1 cellular context compared by ENCODE assay signal in the genomic region with DNA sequence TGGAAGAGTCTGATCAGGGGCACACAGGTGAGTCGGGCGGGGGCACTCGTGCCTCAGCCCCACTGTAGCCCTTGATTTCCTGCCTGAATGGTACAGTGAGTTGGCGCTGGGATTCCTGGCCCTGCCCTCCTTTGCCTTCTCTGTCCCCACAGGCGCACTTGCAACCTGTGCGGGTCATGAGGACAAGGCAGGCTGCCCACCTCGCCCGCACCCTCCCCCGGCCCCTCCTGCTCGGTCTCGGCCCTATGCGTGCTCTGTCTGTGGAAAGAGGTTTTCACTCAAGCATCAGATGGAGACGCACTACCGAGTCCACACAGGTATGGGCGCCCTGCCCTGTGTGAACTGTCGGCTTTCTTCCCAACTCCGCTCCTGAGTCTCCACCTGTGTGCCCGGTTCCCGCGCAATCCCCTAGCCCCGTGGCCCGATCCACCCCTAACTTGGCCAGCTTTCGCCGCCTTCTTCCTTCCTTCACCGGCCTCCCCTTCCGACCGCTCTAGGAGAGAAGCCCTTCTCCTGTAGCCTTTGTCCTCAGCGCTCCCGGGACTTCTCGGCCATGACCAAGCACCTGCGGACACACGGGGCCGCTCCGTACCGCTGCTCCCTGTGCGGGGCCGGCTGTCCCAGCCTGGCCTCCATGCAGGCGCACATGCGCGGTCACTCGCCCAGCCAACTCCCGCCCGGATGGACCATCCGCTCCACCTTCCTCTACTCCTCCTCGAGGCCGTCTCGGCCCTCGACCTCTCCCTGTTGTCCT.
TF ChIP-seq lines count a peak whose summit lies in the region.

No MANE protein-coding gene starts in this region.

TF ChIP-seq in HepG2, 621 proteins besides CTCF, POLR2A, EP300 and RAD21 (continued from another document and continues in another):
- TF ChIP-seq, protein P1, sequence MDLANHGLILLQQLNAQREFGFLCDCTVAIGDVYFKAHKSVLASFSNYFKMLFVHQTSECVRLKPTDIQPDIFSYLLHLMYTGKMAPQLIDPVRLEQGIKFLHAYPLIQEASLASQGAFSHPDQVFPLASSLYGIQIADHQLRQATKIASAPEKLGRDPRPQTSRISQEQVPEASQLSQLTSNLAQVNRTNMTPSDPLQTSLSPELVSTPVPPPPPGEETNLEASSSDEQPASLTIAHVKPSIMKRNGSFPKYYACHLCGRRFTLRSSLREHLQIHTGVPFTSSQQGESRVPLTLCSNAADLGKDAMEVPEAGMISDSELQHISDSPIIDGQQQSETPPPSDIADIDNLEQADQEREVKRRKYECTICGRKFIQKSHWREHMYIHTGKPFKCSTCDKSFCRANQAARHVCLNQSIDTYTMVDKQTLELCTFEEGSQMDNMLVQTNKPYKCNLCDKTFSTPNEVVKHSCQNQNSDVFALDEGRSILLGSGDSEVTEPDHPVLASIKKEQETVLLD (CRISPR knock-in tag; IDR thresholded peaks at IDR 0.05; ENCODE audit: low read depth) = no peak; the same call in 1 of the 2 replicates
- TF ChIP-seq FOXK1 (CRISPR knock-in tag; IDR thresholded peaks at IDR 0.05; ENCODE audit: borderline replicate concordance, low read depth) (no peak), GMEB1 (CRISPR knock-in tag; IDR thresholded peaks at IDR 0.05; ENCODE audit: borderline replicate concordance) (no peak), PAWR (CRISPR knock-in tag; IDR thresholded peaks at IDR 0.05; ENCODE audit: borderline replicate concordance) (no peak; the same call in 1 of the 2 replicates), SIN3B (IDR thresholded peaks at IDR 0.05; ENCODE audit: low read length) (no peak), CC2D1A (CRISPR knock-in tag; IDR thresholded peaks at IDR 0.05) (no peak), PRDM10 (CRISPR knock-in tag; IDR thresholded peaks at IDR 0.05; ENCODE audit: low read depth) (no peak), ZNF263 (CRISPR knock-in tag; IDR thresholded peaks at IDR 0.05) (no peak), SYNCRIP (IDR thresholded peaks at IDR 0.05; ENCODE audit: insufficient read depth, low read depth, low read length) (no peak), BCL6 (CRISPR knock-in tag; IDR thresholded peaks at IDR 0.05) (0 out of 2 replicates have a peak, but pooled peaks have one; percentile 44), ZKSCAN1 (IDR thresholded peaks at IDR 0.05; ENCODE audit: low read length) (no peak), PRDM4 (CRISPR knock-in tag; IDR thresholded peaks at IDR 0.05; ENCODE audit: borderline replicate concordance) (no peak), SRY (CRISPR knock-in tag; IDR thresholded peaks at IDR 0.05) (peak; percentile 65; the same call in 1 of the 2 replicates), ZNF264 (CRISPR knock-in tag; IDR thresholded peaks at IDR 0.05) (no peak), NR2C2 (CRISPR knock-in tag; IDR thresholded peaks at IDR 0.05; ENCODE audit: borderline replicate concordance) (no peak), SMYD3 (CRISPR knock-in tag; IDR thresholded peaks at IDR 0.05) (no peak), CREB1 (IDR thresholded peaks at IDR 0.05) (no peak), CREB1 (CRISPR knock-in tag; IDR thresholded peaks at IDR 0.05) (no peak), ZNF326 (CRISPR knock-in tag; IDR thresholded peaks at IDR 0.05; ENCODE audit: borderline replicate concordance) (no peak), ZMAT3 (CRISPR knock-in tag; conservative IDR thresholded peaks at IDR 0.05) (no peak; the same call in 1 of the 2 replicates), PAF1 (CRISPR knock-in tag; IDR thresholded peaks at IDR 0.05) (no peak), NR2F6 (IDR thresholded peaks at IDR 0.05) (no peak), NR2F6 (CRISPR knock-in tag; IDR thresholded peaks at IDR 0.05) (no peak), ZNF549 (CRISPR knock-in tag; IDR thresholded peaks at IDR 0.05) (no peak), ZNF230 (CRISPR knock-in tag; IDR thresholded peaks at IDR 0.05) (peak; percentile 37; the same call in 1 of the 2 replicates), SRSF9 (IDR thresholded peaks at IDR 0.05; ENCODE audit: borderline replicate concordance, insufficient read depth, low read depth, low read length, poor library complexity, severe bottlenecking) (no peak), ZNF883 (CRISPR knock-in tag; IDR thresholded peaks at IDR 0.05; ENCODE audit: not compliant biosample characterization) (peak; percentile 58), FOSL1 (CRISPR knock-in tag; IDR thresholded peaks at IDR 0.05; ENCODE audit: borderline replicate concordance) (no peak), ZNF775 (CRISPR knock-in tag; IDR thresholded peaks at IDR 0.05; ENCODE audit: borderline replicate concordance) (no peak), CREB3 (CRISPR knock-in tag; IDR thresholded peaks at IDR 0.05) (0 out of 2 replicates have a peak, but pooled peaks have one; percentile 36), ZNF672 (CRISPR knock-in tag; IDR thresholded peaks at IDR 0.05) (no peak), SAP130 (CRISPR knock-in tag; IDR thresholded peaks at IDR 0.05; ENCODE audit: low read depth) (no peak; the same call in 1 of the 2 replicates), MBD4 (IDR thresholded peaks at IDR 0.05; ENCODE audit: borderline replicate concordance, low read length) (no peak), ZNF367 (CRISPR knock-in tag; IDR thresholded peaks at IDR 0.05; ENCODE audit: borderline replicate concordance) (no peak), ERF (CRISPR knock-in tag; IDR thresholded peaks at IDR 0.05) (peak; percentile 85), MEF2D (CRISPR knock-in tag; IDR thresholded peaks at IDR 0.05) (peak; percentile 64), GFI1 (CRISPR knock-in tag; IDR thresholded peaks at IDR 0.05; ENCODE audit: borderline replicate concordance) (no peak), SOX5 (CRISPR knock-in tag; IDR thresholded peaks at IDR 0.05; ENCODE audit: borderline replicate concordance) (no peak), UBTF (CRISPR knock-in tag; IDR thresholded peaks at IDR 0.05) (peak; percentile 88), ZNF792 (CRISPR knock-in tag; IDR thresholded peaks at IDR 0.05) (no peak; the same call in 1 of the 2 replicates), POGZ (CRISPR knock-in tag; IDR thresholded peaks at IDR 0.05) (no peak; the same call in 1 of the 2 replicates), ZNF143 (CRISPR knock-in tag; IDR thresholded peaks at IDR 0.05) (no peak), ZNF224 (CRISPR knock-in tag; IDR thresholded peaks at IDR 0.05) (no peak), ZSCAN31 (CRISPR knock-in tag; IDR thresholded peaks at IDR 0.05; ENCODE audit: low read depth) (0 out of 2 replicates have a peak, but pooled peaks have one; percentile 52), ZNF530 (CRISPR knock-in tag; IDR thresholded peaks at IDR 0.05; ENCODE audit: low read depth) (no peak)
- TF ChIP-seq, protein P2, sequence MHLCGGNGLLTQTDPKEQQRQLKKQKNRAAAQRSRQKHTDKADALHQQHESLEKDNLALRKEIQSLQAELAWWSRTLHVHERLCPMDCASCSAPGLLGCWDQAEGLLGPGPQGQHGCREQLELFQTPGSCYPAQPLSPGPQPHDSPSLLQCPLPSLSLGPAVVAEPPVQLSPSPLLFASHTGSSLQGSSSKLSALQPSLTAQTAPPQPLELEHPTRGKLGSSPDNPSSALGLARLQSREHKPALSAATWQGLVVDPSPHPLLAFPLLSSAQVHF (CRISPR knock-in tag; IDR thresholded peaks at IDR 0.05) = peak; percentile 81
- TF ChIP-seq, protein P3, sequence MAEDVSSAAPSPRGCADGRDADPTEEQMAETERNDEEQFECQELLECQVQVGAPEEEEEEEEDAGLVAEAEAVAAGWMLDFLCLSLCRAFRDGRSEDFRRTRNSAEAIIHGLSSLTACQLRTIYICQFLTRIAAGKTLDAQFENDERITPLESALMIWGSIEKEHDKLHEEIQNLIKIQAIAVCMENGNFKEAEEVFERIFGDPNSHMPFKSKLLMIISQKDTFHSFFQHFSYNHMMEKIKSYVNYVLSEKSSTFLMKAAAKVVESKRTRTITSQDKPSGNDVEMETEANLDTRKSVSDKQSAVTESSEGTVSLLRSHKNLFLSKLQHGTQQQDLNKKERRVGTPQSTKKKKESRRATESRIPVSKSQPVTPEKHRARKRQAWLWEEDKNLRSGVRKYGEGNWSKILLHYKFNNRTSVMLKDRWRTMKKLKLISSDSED (CRISPR knock-in tag; IDR thresholded peaks at IDR 0.05) = 0 out of 2 replicates have a peak, but pooled peaks have one; percentile 31
- TF ChIP-seq, protein P4, sequence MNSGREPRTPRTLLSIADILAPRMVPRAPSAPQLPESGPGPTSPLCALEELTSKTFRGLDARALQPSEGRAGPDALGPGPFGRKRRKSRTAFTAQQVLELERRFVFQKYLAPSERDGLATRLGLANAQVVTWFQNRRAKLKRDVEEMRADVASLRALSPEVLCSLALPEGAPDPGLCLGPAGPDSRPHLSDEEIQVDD (CRISPR knock-in tag; IDR thresholded peaks at IDR 0.05; ENCODE audit: borderline replicate concordance) = no peak
